ENCODE assay signal across 22 cellular contexts in genomic region chr9:16132513-16132912, GRCh38.
"Had no signal": no experiment of that assay in that cellular context is flagged by ENCODE, and none has a peak within 500 bp of the region (broad histone marks: within the 10 kb centered on the region; RNA-seq: fewer than 3 reads in every experiment).

No MANE protein-coding gene starts in this region.

- H3K79me2 ChIP-seq: parathyroid adenoma had no signal

- DNase-seq: activated CD4-positive, alpha-beta T cell treated with anti-CD3 and anti-CD28 coated beads for 4 hours; activated CD4-positive, alpha-beta T cell treated with anti-CD3 and anti-CD28 coated beads, Interleukin-2, amount 50 U/mL, for 48 hours; activated CD4-positive, CD25-positive, alpha-beta regulatory T cell; activated CD8-positive, alpha-beta memory T cell treated with anti-CD3 and anti-CD28 coated beads, Interleukin-2, amount 50 U/mL, for 48 hours; activated naive CD4-positive, alpha-beta T cell treated with Interleukin-2 at 50 U/mL for 16 hours; activated naive CD8-positive, alpha-beta T cell treated with anti-CD3 and anti-CD28 coated beads, Interleukin-2, amount 10 ng/mL, durations not matched to agents 7 days and 5 days; activated T-cell treated with anti-CD3 and anti-CD28 coated beads, Interleukin-2, amount 50 U/mL, for 48 hours; amygdala; dermis blood vessel endothelial cell; effector CD8-positive, alpha-beta T cell; heart left ventricle; islet precursor cell; left cardiac atrium; nephron progenitor cell; right cardiac atrium; stimulated activated CD4-positive, alpha-beta T cell treated with anti-CD3 and anti-CD28 coated beads, Interleukin-2, amount 100 ng/mL, for 24 hours; stimulated activated naive B cell treated with anti-CD40 and anti-IgM and Interleukin-4, amounts not matched to agents 10 μg/mL and 1 μg/mL and 100 μg/mL, for 72 hours; testis; trophoblast cell; uterus had no signal

- H3K4me3 ChIP-seq: heart left ventricle, skin epidermis, testis, uterus had no signal

- H2AFZ ChIP-seq: parathyroid adenoma had no signal

- H3K9ac ChIP-seq: parathyroid adenoma had no signal

- H3K27me3 ChIP-seq: testis, uterus had no signal

- H3K27ac ChIP-seq: heart left ventricle, parathyroid adenoma, skin epidermis, testis, uterus had no signal

- H3K9me3 ChIP-seq: testis, uterus had no signal

- H3K4me1 ChIP-seq: parathyroid adenoma, testis had no signal

- H3K36me3 ChIP-seq: heart left ventricle, uterus had no signal
